In the genomic region with DNA sequence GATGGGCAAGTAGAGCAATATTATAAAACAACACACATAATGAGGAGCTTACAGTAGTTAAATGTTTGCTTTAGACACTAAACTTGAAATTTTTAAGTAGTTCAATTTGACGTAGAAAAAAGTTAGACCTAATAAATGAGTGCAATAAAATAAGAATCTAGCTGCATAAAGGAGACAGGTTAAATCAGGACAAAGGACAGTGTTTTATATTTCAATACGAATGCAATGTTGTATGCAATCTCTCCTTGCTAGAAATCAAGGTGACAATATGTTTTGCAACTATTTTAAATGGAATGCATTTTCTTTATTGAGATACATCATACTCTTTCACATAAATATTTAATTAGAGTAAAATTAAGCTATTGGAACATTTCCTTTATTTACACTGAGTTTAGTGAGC, we compare ENCODE assay signal across 31 cellular contexts.
DNase-seq lines count a peak whose midpoint lies in the region; ATAC-seq and TF ChIP-seq lines count a peak whose summit lies in the region.
"Had no signal": no experiment of that assay in that cellular context is flagged by ENCODE, and none has a peak within 500 bp of the region (broad histone marks: within the 10 kb centered on the region; RNA-seq: fewer than 3 reads in every experiment).

No MANE protein-coding gene starts in this region.

- H3F3A ChIP-seq in GM23338 (replicated peaks; ENCODE audit: low read depth) = no peaks in the 10 kb centered on the region

- H3K9me2 ChIP-seq in GM23338 (ENCODE audit: insufficient read depth) = peaks cover 9% of the 10 kb centered on the region

- DNase-seq in NCI-H446 treated with DMSO at 0.1 percent for 48 hours (lab: John Stamatoyannopoulos, UW) (peak; percentile 11), NCI-H446 (lab: John Stamatoyannopoulos, UW) (no peak), GM23338 (ENCODE audit: low spot score) (no peak), brain microvascular endothelial cell (no peak)
- DNase-seq: 8988T; ACHN; AML-193; BE2C; C1 segment of cervical spinal cord; Caco-2; Calu3; CD4-positive, alpha-beta memory T cell; CD4-positive, alpha-beta T cell; CD4-positive, CD25-positive, alpha-beta regulatory T cell; CD8-positive, alpha-beta memory T cell; CD8-positive, alpha-beta T cell; COR-L47; DMS 273 treated with DMSO at 0.1 percent for 48 hours; DMS153; DMS53; DMS79; DMS79 treated with DMSO at 0.1 percent for 48 hours; DND-41; EL had no signal

- H3K79me2 ChIP-seq in GM23338 (replicated peaks; ENCODE audit: insufficient read depth) = no peaks in the 10 kb centered on the region

- TF ChIP-seq CTCF in GM23338 (conservative IDR thresholded peaks at IDR 0.05; ENCODE audit: low read depth in 2 of 2) (no peak), brain microvascular endothelial cell (IDR thresholded peaks at IDR 0.05; ENCODE audit: low read depth, low read length, missing control alignments) (no peak)

- H3K4me3 ChIP-seq in GM23338 (no peak overlapping the region), brain microvascular endothelial cell (ENCODE audit: low read depth, low read length) (no peak overlapping the region)
- H3K4me3 ChIP-seq: A549; BLaER1; BLaER1 treated with 17β-estradiol and CSF1 and Interleukin-3, amounts not matched to agents 10 nM and 100 nM had no signal

- H3K36me3 Mint-ChIP-seq in GM23338 (ENCODE audit: low read depth) = peaks cover 15% of the 10 kb centered on the region; the same call in 1 of the 3 replicates
- H3K36me3 Mint-ChIP-seq: CD14-positive monocyte; CD4-positive, alpha-beta memory T cell; CD4-positive, CD25-positive, alpha-beta regulatory T cell; CD8-positive, alpha-beta T cell had no signal

- no peaks in the 10 kb centered on the region for H4K20me1 ChIP-seq in GM23338 (replicated peaks; ENCODE audit: insufficient read depth)
- H4K20me1 ChIP-seq: BLaER1; BLaER1 treated with 17β-estradiol and CSF1 and Interleukin-3, amounts not matched to agents 10 nM and 100 nM had no signal

- H3K36me3 ChIP-seq in GM23338 (ENCODE audit: insufficient read depth) = no peaks in the 10 kb centered on the region
- H3K36me3 ChIP-seq in brain microvascular endothelial cell (replicated peaks) = no peaks in the 10 kb centered on the region
- H3K36me3 ChIP-seq: BE2C; BLaER1; BLaER1 treated with 17β-estradiol and CSF1 and Interleukin-3, amounts not matched to agents 10 nM and 100 nM had no signal

- peaks cover 24% of the 10 kb centered on the region for H3K4me1 Mint-ChIP-seq in GM23338
- H3K4me1 Mint-ChIP-seq: B cell; CD4-positive, alpha-beta memory T cell; CD8-positive, alpha-beta memory T cell had no signal

- H3K4me3 Mint-ChIP-seq in GM23338 = no peak overlapping the region
- H3K4me3 Mint-ChIP-seq: B cell; CD14-positive monocyte; CD4-positive, alpha-beta memory T cell; CD4-positive, alpha-beta T cell; CD4-positive, CD25-positive, alpha-beta regulatory T cell; CD8-positive, alpha-beta memory T cell; CD8-positive, alpha-beta T cell had no signal

- H3K4me2 ChIP-seq in GM23338 = no peak overlapping the region
- H3K4me2 ChIP-seq: A549; BLaER1; BLaER1 treated with 17β-estradiol and CSF1 and Interleukin-3, amounts not matched to agents 10 nM and 100 nM had no signal

- 0 out of 2 replicates have a peak overlapping the region, but pooled peaks have one; percentile 22 for H3K27ac Mint-ChIP-seq in GM23338
- H3K27ac Mint-ChIP-seq: B cell; CD14-positive monocyte; CD4-positive, alpha-beta T cell; CD4-positive, CD25-positive, alpha-beta regulatory T cell; CD8-positive, alpha-beta memory T cell; CD8-positive, alpha-beta T cell had no signal

- no peak for ATAC-seq in GM23338
- ATAC-seq: A549; CD8-positive, alpha-beta T cell had no signal

- H3K9me3 Mint-ChIP-seq in GM23338 = no peaks in the 10 kb centered on the region
- H3K9me3 Mint-ChIP-seq: CD4-positive, alpha-beta T cell; CD8-positive, alpha-beta memory T cell; CD8-positive, alpha-beta T cell had no signal

- no peak overlapping the region for H3K27ac ChIP-seq in GM23338 (ENCODE audit: low read depth)
- no peak overlapping the region for H3K27ac ChIP-seq in brain microvascular endothelial cell
- H3K27ac ChIP-seq: 22Rv1; A549; BLaER1; BLaER1 treated with 17β-estradiol and CSF1 and Interleukin-3, amounts not matched to agents 10 nM and 100 nM; C4-2B had no signal

- no peaks in the 10 kb centered on the region for H3K27me3 Mint-ChIP-seq in GM23338 (ENCODE audit: insufficient read depth, low read depth, poor library complexity)
- H3K27me3 Mint-ChIP-seq: B cell; CD4-positive, alpha-beta memory T cell; CD4-positive, alpha-beta T cell; CD4-positive, CD25-positive, alpha-beta regulatory T cell; CD8-positive, alpha-beta memory T cell had no signal

- H3K27me3 ChIP-seq in GM23338 (ENCODE audit: insufficient read depth) (no peaks in the 10 kb centered on the region), brain microvascular endothelial cell (replicated peaks) (no peaks in the 10 kb centered on the region)
- H3K27me3 ChIP-seq: BE2C; BLaER1; BLaER1 treated with 17β-estradiol and CSF1 and Interleukin-3, amounts not matched to agents 10 nM and 100 nM had no signal

- in situ Hi-C loops in brain microvascular endothelial cell (cut with HindIII; ENCODE audit: low pct_ligation_motif_present, low sequenced_read_pairs) = no loop called here

- H3K4me1 ChIP-seq in GM23338 (ENCODE audit: insufficient read depth) = peaks cover 25% of the 10 kb centered on the region
- H3K4me1 ChIP-seq: A549, BE2C, BLaER1 had no signal

- no peak overlapping the region for H2AFZ ChIP-seq in GM23338

TF ChIP-seq in GM23338, 12 proteins besides CTCF, POLR2A, EP300 and RAD21:
- no peak for TF ChIP-seq NANOG (IDR thresholded peaks at IDR 0.05; ENCODE audit: borderline replicate concordance)
- TF ChIP-seq, protein P1, sequence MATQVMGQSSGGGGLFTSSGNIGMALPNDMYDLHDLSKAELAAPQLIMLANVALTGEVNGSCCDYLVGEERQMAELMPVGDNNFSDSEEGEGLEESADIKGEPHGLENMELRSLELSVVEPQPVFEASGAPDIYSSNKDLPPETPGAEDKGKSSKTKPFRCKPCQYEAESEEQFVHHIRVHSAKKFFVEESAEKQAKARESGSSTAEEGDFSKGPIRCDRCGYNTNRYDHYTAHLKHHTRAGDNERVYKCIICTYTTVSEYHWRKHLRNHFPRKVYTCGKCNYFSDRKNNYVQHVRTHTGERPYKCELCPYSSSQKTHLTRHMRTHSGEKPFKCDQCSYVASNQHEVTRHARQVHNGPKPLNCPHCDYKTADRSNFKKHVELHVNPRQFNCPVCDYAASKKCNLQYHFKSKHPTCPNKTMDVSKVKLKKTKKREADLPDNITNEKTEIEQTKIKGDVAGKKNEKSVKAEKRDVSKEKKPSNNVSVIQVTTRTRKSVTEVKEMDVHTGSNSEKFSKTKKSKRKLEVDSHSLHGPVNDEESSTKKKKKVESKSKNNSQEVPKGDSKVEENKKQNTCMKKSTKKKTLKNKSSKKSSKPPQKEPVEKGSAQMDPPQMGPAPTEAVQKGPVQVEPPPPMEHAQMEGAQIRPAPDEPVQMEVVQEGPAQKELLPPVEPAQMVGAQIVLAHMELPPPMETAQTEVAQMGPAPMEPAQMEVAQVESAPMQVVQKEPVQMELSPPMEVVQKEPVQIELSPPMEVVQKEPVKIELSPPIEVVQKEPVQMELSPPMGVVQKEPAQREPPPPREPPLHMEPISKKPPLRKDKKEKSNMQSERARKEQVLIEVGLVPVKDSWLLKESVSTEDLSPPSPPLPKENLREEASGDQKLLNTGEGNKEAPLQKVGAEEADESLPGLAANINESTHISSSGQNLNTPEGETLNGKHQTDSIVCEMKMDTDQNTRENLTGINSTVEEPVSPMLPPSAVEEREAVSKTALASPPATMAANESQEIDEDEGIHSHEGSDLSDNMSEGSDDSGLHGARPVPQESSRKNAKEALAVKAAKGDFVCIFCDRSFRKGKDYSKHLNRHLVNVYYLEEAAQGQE (IDR thresholded peaks at IDR 0.05; ENCODE audit: unreplicated experiment) = peak; percentile 41
TF ChIP-seq in GM23338: peak in this region for 1.
